In the genomic region with DNA sequence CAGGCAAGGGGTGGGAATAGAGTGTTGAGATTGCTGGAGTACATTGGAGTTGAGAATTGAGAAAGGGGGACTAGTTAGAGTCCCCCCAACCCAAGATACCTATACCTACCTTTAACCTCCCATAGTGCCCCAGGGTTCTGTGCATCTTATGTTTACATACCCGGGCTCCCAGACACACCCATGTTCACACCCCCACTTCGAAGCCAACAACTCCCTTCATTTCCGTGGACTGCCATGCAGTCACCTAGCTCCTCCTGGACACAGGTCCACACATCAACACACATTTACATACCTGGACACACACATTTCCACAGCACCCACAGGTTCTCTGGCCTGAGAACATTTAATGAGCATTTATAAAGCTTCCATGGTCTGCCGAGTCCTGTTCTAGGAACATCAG, we compare ENCODE assay signal across 15 cellular contexts. TPM values are rescaled to one million over a fixed set of nuclear protein-coding genes. Genes with fewer than 3 reads are reported as not detected.
DNase-seq lines count a peak whose midpoint lies in the region; ATAC-seq, FAIRE-seq and TF ChIP-seq lines count a peak whose summit lies in the region.
"Had no signal": no experiment of that assay in that cellular context is flagged by ENCODE, and none has a peak within 500 bp of the region (broad histone marks: within the 10 kb centered on the region; RNA-seq: fewer than 3 reads in every experiment).

No MANE protein-coding gene starts in this region.

- H3K79me1 ChIP-seq in IMR-90 (ENCODE audit: low read depth in 1 of 2, low read length in 2 of 2), result peaks cover 31 to 68% of the 10 kb centered on the region in 2 experiments
- H3K79me1 ChIP-seq in H1 (ENCODE audit: low read depth, low read length), result peaks cover 7% of the 10 kb centered on the region

- 94% methylated on average over 2 of the region's 4 CpGs; no CpG with 5 or more reads in 1 of the 2 experiments for WGBS in IMR-90 (ENCODE audit: extremely low coverage in 2 of 2, insufficient read length in 1 of 2), 2 experiments
- WGBS in H1 (ENCODE audit: extremely low coverage in 1 of 2, insufficient coverage in 1 of 2, insufficient read length in 1 of 2, insufficient replicate concordance in 2 of 2, low coverage in 1 of 2, low lambda C conversion rate in 2 of 2, missing lambda C conversion rate in 1 of 2), 2 experiments, result 86% methylated on average over 4 of the region's 4 CpGs; no CpG with 5 or more reads in 1 of the 2 experiments

- intact Hi-C loops in A673 (cut with micrococcal nuclease; ENCODE audit: unreplicated experiment), result no loop called here
- intact Hi-C loops in IMR-90 (cut with micrococcal nuclease), result loop anchor here (2.0 kb wide), 1 partner anchor 36 kb away; no protein-coding TSS in a partner anchor

- H3K4ac ChIP-seq in IMR-90 (ENCODE audit: low read depth, low read length) (no peak overlapping the region), H1 (replicated peaks; ENCODE audit: insufficient read length, low read depth, low read length) (no peak overlapping the region)

- H2BK12ac ChIP-seq in H1 (ENCODE audit: low read depth, low read length), result no peak overlapping the region

- FAIRE-seq in H1 (lab: Jason Lieb, UNC), result no peak

- H3K9me1 ChIP-seq in IMR-90 (ENCODE audit: insufficient read depth, low read length), result peaks cover 6% of the 10 kb centered on the region; the same call in 1 of the 2 replicates

- peak overlapping the region; percentile 17 for H3K4me3 Mint-ChIP-seq in neural crest cell
- H3K4me3 Mint-ChIP-seq: activated naive CD4-positive, alpha-beta T cell treated with anti-CD3 and anti-CD28 coated beads, Interleukin-2, amount 50 U/mL, for 24 hours had no signal

- H3K9me3 ChIP-seq in A673 (ENCODE audit: low read depth, low read length, poor library complexity, severe bottlenecking) (no peaks in the 10 kb centered on the region), IMR-90 (ENCODE audit: control insufficient read depth, insufficient read depth, low read length) (no peaks in the 10 kb centered on the region), H1 (ENCODE audit: insufficient read depth in 2 of 2, low read depth in 1 of 2, low read length in 1 of 2) (no peaks in the 10 kb centered on the region)
- H3K9me3 ChIP-seq: left lung had no signal

- in situ Hi-C loops in IMR-90 (cut with MboI; ENCODE audit: low sequenced_read_pairs), result no loop called here

- no peaks in the 10 kb centered on the region for H3K36me3 Mint-ChIP-seq in neural crest cell (ENCODE audit: low read depth)

- H2BK20ac ChIP-seq in IMR-90 (ENCODE audit: low read depth, low read length) (no peak overlapping the region), H1 (ENCODE audit: low read length) (0 out of 2 replicates have a peak overlapping the region, but pooled peaks have one; percentile 3)

- peak overlapping the region; percentile 5 for H2AK9ac ChIP-seq in IMR-90 (replicated peaks; ENCODE audit: low read depth, low read length, poor library complexity)

- H2AFZ ChIP-seq in IMR-90 (replicated peaks; ENCODE audit: low read length, poor library complexity) (no peak overlapping the region), H1 (ENCODE audit: low read length) (no peak overlapping the region)

- ATAC-seq in IMR-90 (ENCODE audit: low read depth), result no peak
- ATAC-seq in HG03135 (IDR thresholded peaks at IDR 0.05; ENCODE audit: unreplicated experiment), result no peak
- ATAC-seq in HG02571 (IDR thresholded peaks at IDR 0.05; ENCODE audit: unreplicated experiment), result no peak

- peaks cover 16% of the 10 kb centered on the region for H3K4me1 Mint-ChIP-seq in neural crest cell

- H3K56ac ChIP-seq in IMR-90 (ENCODE audit: extremely low read depth, insufficient read depth, low read length), result no peak overlapping the region
- H3K56ac ChIP-seq in H1 (replicated peaks; ENCODE audit: insufficient read length, low read depth, low read length), result no peak overlapping the region

- H3K14ac ChIP-seq in IMR-90 (replicated peaks; ENCODE audit: low read depth, low read length) (no peak overlapping the region), H1 (ENCODE audit: insufficient read length) (no peak overlapping the region)

- H3K27me3 ChIP-seq in A673 (replicated peaks; ENCODE audit: insufficient read depth, low read depth, low read length, poor library complexity) (no peaks in the 10 kb centered on the region), IMR-90 (ENCODE audit: control insufficient read depth, insufficient read depth, low read length) (no peaks in the 10 kb centered on the region), H1 (replicated peaks in 1 of 4; ENCODE audit: control insufficient read depth in 3 of 4, extremely low read depth in 1 of 4, insufficient read depth in 3 of 4, low read length in 3 of 4) (no peaks in the 10 kb centered on the region)
- H3K27me3 ChIP-seq: left lung had no signal

- TF ChIP-seq CTCF in A673 (conservative IDR thresholded peaks at IDR 0.05; ENCODE audit: low read depth, low read length), result no peak
- TF ChIP-seq CTCF in IMR-90 (conservative IDR thresholded peaks at IDR 0.05; ENCODE audit: low read depth, low read length), result no peak
- no peak for TF ChIP-seq CTCF in H1 (IDR thresholded peaks at IDR 0.05; ENCODE audit: control extremely low read depth in 1 of 3, insufficient read depth in 1 of 3, low read depth in 1 of 3, low read length in 3 of 3)
- no peak for TF ChIP-seq CTCF in neural crest cell (conservative IDR thresholded peaks at IDR 0.05)

- H2BK120ac ChIP-seq in IMR-90 (ENCODE audit: low read depth, low read length), result no peak overlapping the region
- H2BK120ac ChIP-seq in H1 (replicated peaks; ENCODE audit: low read depth, low read length), result no peak overlapping the region

- H3K36me3 ChIP-seq in A673 (ENCODE audit: insufficient read depth, low read length, poor library complexity, severe bottlenecking) (no peaks in the 10 kb centered on the region), IMR-90 (ENCODE audit: control insufficient read depth, insufficient read depth, low read length) (peaks cover 24% of the 10 kb centered on the region; the same call in 1 of the 2 replicates), H1 (ENCODE audit: control insufficient read depth in 2 of 4, insufficient read depth in 4 of 4, low read length in 3 of 4) (peaks cover 0 to 5% (median 3%) of the 10 kb centered on the region in 4 experiments; a peak in 4 of 8 replicates)

- no peak overlapping the region for H2AK5ac ChIP-seq in IMR-90 (ENCODE audit: low read depth, low read length)
- no peak overlapping the region for H2AK5ac ChIP-seq in H1 (ENCODE audit: low read depth, low read length)

- peaks cover 0 to 16% of the 10 kb centered on the region in 2 experiments; a peak in 3 of 4 replicates for H3K79me2 ChIP-seq in H1 (ENCODE audit: control insufficient read depth in 1 of 2, insufficient read depth in 2 of 2, low read length in 2 of 2)

- H4K8ac ChIP-seq in IMR-90 (ENCODE audit: low read depth in 2 of 2, low read length in 2 of 2) (peak overlapping the region in 1 of 2 experiments; percentile 90; a peak in 1 of 4 replicates), H1 (ENCODE audit: extremely low read depth, insufficient read depth, low read length) (no peak overlapping the region)

- no peaks in the 10 kb centered on the region for H3K27me3 Mint-ChIP-seq in neural crest cell (ENCODE audit: low read depth)
- H3K27me3 Mint-ChIP-seq: activated naive CD4-positive, alpha-beta T cell treated with anti-CD3 and anti-CD28 coated beads, Interleukin-2, amount 50 U/mL, for 24 hours had no signal

- H3K4me1 ChIP-seq in A673 (ENCODE audit: insufficient read depth, low read length, poor library complexity, severe bottlenecking) (peaks cover 40% of the 10 kb centered on the region), IMR-90 (ENCODE audit: control insufficient read depth, insufficient read depth, low read length) (peaks cover 13% of the 10 kb centered on the region), H1 (replicated peaks in 1 of 4; ENCODE audit: control insufficient read depth in 3 of 4, insufficient read depth in 4 of 4, low read length in 3 of 4) (peaks cover 8 to 19% (median 15%) of the 10 kb centered on the region in 4 experiments)

- H4K5ac ChIP-seq in IMR-90 (ENCODE audit: low read depth, low read length) (no peak overlapping the region), H1 (ENCODE audit: insufficient read length, low read depth, low read length) (no peak overlapping the region)

- TF ChIP-seq POLR2A in IMR-90 (IDR thresholded peaks at IDR 0.05; ENCODE audit: low read depth, low read length) (no peak), H1 (IDR thresholded peaks at IDR 0.05; ENCODE audit: control extremely low read depth in 1 of 2, low read depth in 2 of 2, low read length in 2 of 2) (no peak)

- POLR2A ChIA-PET in A673 (lab: Charles Lee; ENCODE audit: low non-redundant PET), result no interaction called here
- POLR2A ChIA-PET in IMR-90 (lab: Charles Lee; ENCODE audit: unreplicated experiment), result no interaction called here
- POLR2A ChIA-PET in H1 (lab: Charles Lee; ENCODE audit: partially characterized antibody), result interaction anchor here (0.8 to 2.0 kb wide), 9 partner anchors 10 to 180 kb away, joined by 3 to 6 read pairs (median 5); partner anchors contain the start of gene AARS2

- dilution Hi-C loops in IMR-90 (cut with HindIII; ENCODE audit: low sequenced_read_pairs, unreplicated experiment), result no loop called here

- H3K4me3 ChIP-seq in A673 (ENCODE audit: low read depth, low read length, poor library complexity, severe bottlenecking) (no peak overlapping the region), IMR-90 (ENCODE audit: insufficient read depth, low read depth, low read length) (no peak overlapping the region), H1 (ENCODE audit: extremely low read depth in 1 of 4, insufficient read depth in 2 of 4, low read depth in 3 of 4, low read length in 4 of 4) (no peak overlapping the region)
- H3K4me3 ChIP-seq: left lung had no signal

- TF ChIP-seq RAD21 in IMR-90 (IDR thresholded peaks at IDR 0.05; ENCODE audit: low read length) (no peak), H1 (IDR thresholded peaks at IDR 0.05 in 1 of 2, conservative IDR thresholded peaks at IDR 0.05 in 1 of 2; ENCODE audit: low read depth in 2 of 2, low read length in 2 of 2) (no peak)

- H3K27ac ChIP-seq in A673 (ENCODE audit: low read depth, low read length, poor library complexity, severe bottlenecking), result peak overlapping the region; percentile 22
- no peak overlapping the region for H3K27ac ChIP-seq in IMR-90 (ENCODE audit: insufficient read depth, low read length)
- no peak overlapping the region for H3K27ac ChIP-seq in H1 (ENCODE audit: low read depth, low read length)

- H3K23ac ChIP-seq in IMR-90 (ENCODE audit: low read depth, low read length) (peak overlapping the region; percentile 43; the same call in 1 of the 2 replicates), H1 (ENCODE audit: insufficient read length) (no peak overlapping the region)

- TF ChIP-seq EP300 in H1 (IDR thresholded peaks at IDR 0.05; ENCODE audit: borderline replicate concordance in 1 of 2, low read depth in 2 of 2, low read length in 2 of 2), result no peak

- CTCF ChIA-PET in A673 (lab: Charles Lee), result no interaction called here
- CTCF ChIA-PET in IMR-90 (lab: Yijun Ruan, JAX), result no interaction called here
- CTCF ChIA-PET in H1 (lab: Charles Lee; ENCODE audit: partially characterized antibody), result interaction anchor here (0.8 to 11.1 kb wide), 14 partner anchors 10 to 173 kb away, joined by 3 to 128 read pairs (median 6); partner anchors contain the start of gene SLC29A1

- H4K91ac ChIP-seq in IMR-90 (ENCODE audit: insufficient read depth, low read depth, low read length) (no peak overlapping the region), H1 (replicated peaks; ENCODE audit: insufficient read length, low read length) (no peak overlapping the region)

- no peak overlapping the region for H2BK15ac ChIP-seq in IMR-90 (ENCODE audit: low read depth, low read length)
- peak overlapping the region; percentile 72; the same call in 1 of the 2 replicates for H2BK15ac ChIP-seq in H1 (ENCODE audit: low read length)

- H3K4me2 ChIP-seq in IMR-90 (ENCODE audit: low read depth, low read length) (no peak overlapping the region), H1 (ENCODE audit: insufficient read depth in 1 of 2, low read depth in 2 of 2, low read length in 2 of 2) (no peak overlapping the region)

- H3K9me3 Mint-ChIP-seq in neural crest cell, result no peaks in the 10 kb centered on the region
- H3K9me3 Mint-ChIP-seq: activated naive CD4-positive, alpha-beta T cell treated with anti-CD3 and anti-CD28 coated beads, Interleukin-2, amount 50 U/mL, for 24 hours had no signal

- H3K27ac Mint-ChIP-seq in neural crest cell (ENCODE audit: unreplicated experiment), result peak overlapping the region; percentile 48
- H3K27ac Mint-ChIP-seq: activated naive CD4-positive, alpha-beta T cell treated with anti-CD3 and anti-CD28 coated beads, Interleukin-2, amount 50 U/mL, for 24 hours had no signal

- H3K9ac ChIP-seq in IMR-90 (ENCODE audit: low read depth, low read length), result no peak overlapping the region
- H3K9ac ChIP-seq in H1 (replicated peaks in 1 of 4; ENCODE audit: extremely low read depth in 1 of 4, low read depth in 3 of 4, low read length in 3 of 4), result no peak overlapping the region

- H4K20me1 ChIP-seq in IMR-90 (ENCODE audit: insufficient read depth, low read length), result peaks cover 13% of the 10 kb centered on the region
- H4K20me1 ChIP-seq in H1 (replicated peaks in 1 of 2; ENCODE audit: control insufficient read depth in 1 of 2, insufficient read depth in 2 of 2, low read length in 2 of 2), result peaks cover 10 to 18% of the 10 kb centered on the region in 2 experiments

- H3K18ac ChIP-seq in IMR-90 (ENCODE audit: low read depth, low read length), result no peak overlapping the region
- no peak overlapping the region for H3K18ac ChIP-seq in H1 (ENCODE audit: extremely low read depth, low read length)

- H2BK5ac ChIP-seq in IMR-90 (ENCODE audit: low read depth, low read length, poor library complexity, severe bottlenecking) (no peak overlapping the region), H1 (ENCODE audit: low read depth, low read length) (no peak overlapping the region)

- DNase-seq in A673 (ENCODE audit: low spot score), result no peak
- no peak for DNase-seq in IMR-90
- no peak for DNase-seq in H1 (ENCODE audit: low read depth in 1 of 2, low spot score in 2 of 2)
- DNase-seq in neural crest cell (ENCODE audit: low read depth, low spot score), result no peak
- no peak for DNase-seq in NCI-H2227 (lab: John Stamatoyannopoulos, UW; ENCODE audit: unreplicated experiment)
- no peak for DNase-seq in HK-2 (ENCODE audit: unreplicated experiment)
- DNase-seq: Karpas-422; left lung; NK-92 treated with Interleukin-12 subunit alpha and Interleukin-12 subunit beta, amount 100 ng/mL, for 24 hours; right cardiac atrium; stimulated activated CD4-positive, alpha-beta T cell treated with anti-CD3 and anti-CD28 coated beads, Interleukin-15, amount 100 ng/mL, for 24 hours had no signal

- no TSS peak for BruUV-seq in A673 (replicated peaks; lab: Mats Ljungman, UMichigan)
- no TSS peak for BruUV-seq in IMR-90 (replicated peaks; lab: Mats Ljungman, UMichigan)

- peaks cover 5% of the 10 kb centered on the region; the same call in 1 of the 2 replicates for H3K23me2 ChIP-seq in H1 (ENCODE audit: low read depth, low read length)

RNA-seq across cellular contexts. Expression of gene TMEM63B, which starts 5.1 kb away (rescaled TPM):
- total RNA-seq in A673 (2021) (32.0 and 34.2 TPM in 2 replicates), IMR-90 (2012; rRNA removed) (12.2 and 12.8 TPM in 2 replicates), neural crest cell (47.0 and 51.2 TPM in 2 replicates)
- polyA plus RNA-seq in IMR-90 (2012; rRNA removed) (42.6 and 45.6 TPM in 2 replicates), H1 (2011; rRNA removed) (96.8 and 110 TPM in 2 replicates)
- polyA plus RNA-seq in IMR-90 (2012; cell fraction: cytosol; rRNA removed), result 18.6 and 55.2 TPM in 2 replicates
- polyA plus RNA-seq in IMR-90 (2012; cell fraction: nucleus; rRNA removed; ENCODE audit: low replicate concordance), result 129 TPM in 2 replicates
- 60.5 and 61.1 TPM in 2 replicates for total RNA-seq in H1 (2021; fragmentation: NEBNext Ultra II Directional; extraction: Animal tissue kit (Norgen Biotek cat#: 25700))
- 71.4 TPM for polyA plus RNA-seq in H1 (2011; cell fraction: cytosol; rRNA removed)
- 196 TPM for polyA plus RNA-seq in H1 (2011; cell fraction: nucleus; rRNA removed)
- 37.4 to 68.7 TPM (median 63.1 TPM) in 4 replicates for polyA plus RNA-seq in H1 (2012, experiment 1 of 2)
- polyA plus RNA-seq in H1 (2012, experiment 2 of 2), result 49.0 TPM
- 64.8 TPM for polyA plus RNA-seq in H1 (2013, experiment 1 of 2)
- 66.3 TPM for polyA plus RNA-seq in H1 (2013, experiment 2 of 2)
- 116 and 125 TPM in 2 replicates for polyA minus RNA-seq in H1 (2011; rRNA and poly(A)+ RNA removed)
- 46.4 TPM for polyA minus RNA-seq in H1 (2011; cell fraction: cytosol; rRNA and poly(A)+ RNA removed)
- 41.6 TPM for polyA minus RNA-seq in H1 (2011; cell fraction: nucleus; rRNA and poly(A)+ RNA removed)

RNA-seq across cellular contexts. Expression of gene MRPL14, which starts 5.2 kb away (rescaled TPM):
- total RNA-seq in A673 (2021), result 78.8 and 80.4 TPM in 2 replicates
- 43.7 and 52.8 TPM in 2 replicates for total RNA-seq in IMR-90 (2012; rRNA removed)
- 87.9 and 102 TPM in 2 replicates for polyA plus RNA-seq in IMR-90 (2012; rRNA removed)
- polyA plus RNA-seq in IMR-90 (2012; cell fraction: cytosol; rRNA removed), result 107 and 112 TPM in 2 replicates
- polyA plus RNA-seq in IMR-90 (2012; cell fraction: nucleus; rRNA removed; ENCODE audit: low replicate concordance), result 25.7 and 42.9 TPM in 2 replicates
- 81.8 and 82.0 TPM in 2 replicates for total RNA-seq in H1 (2021; fragmentation: NEBNext Ultra II Directional; extraction: Animal tissue kit (Norgen Biotek cat#: 25700))
- 97.1 and 105 TPM in 2 replicates for polyA plus RNA-seq in H1 (2011; rRNA removed)
- 93.0 TPM for polyA plus RNA-seq in H1 (2011; cell fraction: cytosol; rRNA removed)
- polyA plus RNA-seq in H1 (2011; cell fraction: nucleus; rRNA removed), result 84.9 TPM
- polyA plus RNA-seq in H1 (2012, experiment 1 of 2), result 102 to 123 TPM (median 115 TPM) in 4 replicates
- 122 TPM for polyA plus RNA-seq in H1 (2012, experiment 2 of 2)
- 81.1 TPM for polyA plus RNA-seq in H1 (2013, experiment 1 of 2)
- polyA plus RNA-seq in H1 (2013, experiment 2 of 2), result 86.4 TPM
- 32.7 and 33.0 TPM in 2 replicates for polyA minus RNA-seq in H1 (2011; rRNA and poly(A)+ RNA removed)
- 28.1 TPM for polyA minus RNA-seq in H1 (2011; cell fraction: cytosol; rRNA and poly(A)+ RNA removed)
- 20.0 TPM for polyA minus RNA-seq in H1 (2011; cell fraction: nucleus; rRNA and poly(A)+ RNA removed)
- 62.9 and 65.5 TPM in 2 replicates for total RNA-seq in neural crest cell

RNA-seq across cellular contexts. Expression of gene CAPN11, which starts 26.1 kb away (rescaled TPM):
- total RNA-seq in A673 (2021) (not detected in 2 replicates), IMR-90 (2012; rRNA removed) (not detected in 2 replicates), neural crest cell (not detected in 2 replicates)
- polyA plus RNA-seq in IMR-90 (2012; rRNA removed) (not detected in 2 replicates), H1 (2011; rRNA removed) (0.95 and 1.8 TPM in 2 replicates)
- 0.01 TPM in 1 of 2 replicates, not detected in the other for polyA plus RNA-seq in IMR-90 (2012; cell fraction: cytosol; rRNA removed)
- polyA plus RNA-seq in IMR-90 (2012; cell fraction: nucleus; rRNA removed; ENCODE audit: low replicate concordance), result 0.10 and 0.24 TPM in 2 replicates
- 0.97 and 1.2 TPM in 2 replicates for total RNA-seq in H1 (2021; fragmentation: NEBNext Ultra II Directional; extraction: Animal tissue kit (Norgen Biotek cat#: 25700))
- 1.4 TPM for polyA plus RNA-seq in H1 (2011; cell fraction: cytosol; rRNA removed)
- polyA plus RNA-seq in H1 (2011; cell fraction: nucleus; rRNA removed), result 7.7 TPM
- 1.0 to 1.9 TPM (median 1.2 TPM) in 4 replicates for polyA plus RNA-seq in H1 (2012, experiment 1 of 2)
- polyA plus RNA-seq in H1 (2012, experiment 2 of 2), result 0.92 TPM
- polyA plus RNA-seq in H1 (2013, experiment 1 of 2), result 1.2 TPM
- 0.99 TPM for polyA plus RNA-seq in H1 (2013, experiment 2 of 2)
- 1.0 and 1.2 TPM in 2 replicates for polyA minus RNA-seq in H1 (2011; rRNA and poly(A)+ RNA removed)
- polyA minus RNA-seq in H1 (2011; cell fraction: cytosol; rRNA and poly(A)+ RNA removed), result 1.2 TPM
- 1.3 TPM for polyA minus RNA-seq in H1 (2011; cell fraction: nucleus; rRNA and poly(A)+ RNA removed)
- total RNA-seq: fibroblast of lung had no signal
- polyA plus RNA-seq: fibroblast of lung had no signal
